ENCODE assay signal across 11 cellular contexts in the genomic region with DNA sequence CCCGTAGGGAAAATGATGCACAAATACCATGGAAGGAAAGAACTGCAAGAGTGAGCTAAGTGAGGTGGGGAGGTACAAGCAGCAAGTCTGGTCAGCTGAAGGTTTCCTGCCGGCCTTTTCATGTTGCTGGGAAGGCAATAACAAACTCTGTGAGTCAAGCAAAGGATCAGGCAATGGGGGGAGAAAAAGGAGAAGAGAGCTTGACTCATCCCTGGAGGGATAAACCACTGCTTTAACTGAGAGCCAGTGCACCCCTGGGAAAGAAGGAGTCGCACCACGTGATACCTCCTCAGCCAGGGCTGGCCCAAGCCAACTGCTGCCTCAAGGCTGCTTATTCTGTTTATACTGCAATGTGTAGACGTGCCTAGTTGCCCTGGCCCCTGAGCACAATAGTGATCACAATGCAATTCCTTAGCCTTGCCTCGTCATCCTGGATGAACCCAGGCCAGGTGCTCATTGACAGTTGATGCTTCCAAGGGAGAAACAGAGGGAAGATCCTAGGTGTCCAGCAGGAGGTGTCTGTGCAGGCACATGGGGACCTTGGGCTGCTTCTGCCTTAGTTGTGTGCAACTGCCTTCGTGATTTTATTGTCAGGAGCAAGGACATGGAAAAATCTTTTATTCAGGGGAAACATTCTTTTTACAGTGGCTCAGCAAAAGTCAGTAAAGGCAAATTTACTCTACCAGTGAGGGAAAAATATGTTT.
DNase-seq lines count a peak whose midpoint lies in the region; ATAC-seq and TF ChIP-seq lines count a peak whose summit lies in the region.
"Had no signal": no experiment of that assay in that cellular context is flagged by ENCODE, and none has a peak within 500 bp of the region (broad histone marks: within the 10 kb centered on the region; RNA-seq: fewer than 3 reads in every experiment).

No MANE protein-coding gene starts in this region.

- H3K4me3 ChIP-seq in BLaER1 = no peak overlapping the region
- no peak overlapping the region for H3K4me3 ChIP-seq in NB4 (ENCODE audit: low read depth, low read length)

- no peak overlapping the region for H3K9ac ChIP-seq in BLaER1

- peak overlapping the region; percentile 36 for H3K4me2 ChIP-seq in BLaER1

- H3K4me3 Mint-ChIP-seq in activated CD8-positive, alpha-beta T cell treated with anti-CD3 and anti-CD28 coated beads for 36 hours = no peak overlapping the region

- intact Hi-C loops in activated CD8-positive, alpha-beta T cell treated with anti-CD3 and anti-CD28 coated beads for 36 hours (cut with micrococcal nuclease) = no loop called here

- no peak for TF ChIP-seq CTCF in NB4 (IDR thresholded peaks at IDR 0.05; ENCODE audit: low read depth, low read length)
- no peak for TF ChIP-seq CTCF in activated CD8-positive, alpha-beta T cell treated with anti-CD3 and anti-CD28 coated beads for 36 hours (IDR thresholded peaks at IDR 0.05)

- H3K36me3 ChIP-seq in BLaER1 = no peaks in the 10 kb centered on the region
- H3K36me3 ChIP-seq: WERI-Rb-1 had no signal

- TF ChIP-seq POLR2A in NB4 (IDR thresholded peaks at IDR 0.05; ENCODE audit: extremely low read depth, insufficient read length) = no peak

- ATAC-seq in GM21576 (IDR thresholded peaks at IDR 0.05; ENCODE audit: unreplicated experiment) = no peak
- no peak for ATAC-seq in activated CD8-positive, alpha-beta T cell treated with anti-CD3 and anti-CD28 coated beads for 36 hours

- H3K9me3 ChIP-seq in BLaER1 = peaks cover 21% of the 10 kb centered on the region

- no peaks in the 10 kb centered on the region for H3K9me3 Mint-ChIP-seq in activated CD8-positive, alpha-beta T cell treated with anti-CD3 and anti-CD28 coated beads for 36 hours

- CTCF ChIA-PET in activated CD8-positive, alpha-beta T cell treated with anti-CD3 and anti-CD28 coated beads for 36 hours (lab: Charles Lee) = no interaction called here

- DNase-seq in NB4 (ENCODE audit: low read depth) (peak; percentile 18), fibroblast of gingiva (ENCODE audit: low read depth) (peak; percentile 75), non-pigmented ciliary epithelial cell (ENCODE audit: low read depth) (peak; percentile 85)
- DNase-seq in activated CD4-positive, CD25-positive, alpha-beta regulatory T cell (lab: John Stamatoyannopoulos, UW) = no peak
- no peak for DNase-seq in activated CD8-positive, alpha-beta T cell treated with anti-CD3 and anti-CD28 coated beads for 36 hours
- DNase-seq in activated CD4-positive, alpha-beta T cell treated with anti-CD3 and anti-CD28 coated beads for 4 hours = no peak
- DNase-seq: hippocampal formation, NCI-H2081, WERI-Rb-1 had no signal

- no peaks in the 10 kb centered on the region for H4K20me1 ChIP-seq in BLaER1

- no peak overlapping the region for H3K27ac ChIP-seq in BLaER1
- H3K27ac ChIP-seq: WERI-Rb-1 had no signal

- no peak overlapping the region for H3K27ac Mint-ChIP-seq in activated CD8-positive, alpha-beta T cell treated with anti-CD3 and anti-CD28 coated beads for 36 hours

- H3K36me3 Mint-ChIP-seq in activated CD8-positive, alpha-beta T cell treated with anti-CD3 and anti-CD28 coated beads for 36 hours (ENCODE audit: low read depth) = no peaks in the 10 kb centered on the region

- peaks cover 13% of the 10 kb centered on the region for H3K4me1 ChIP-seq in BLaER1

- peaks cover 8% of the 10 kb centered on the region for H3K27me3 Mint-ChIP-seq in activated CD8-positive, alpha-beta T cell treated with anti-CD3 and anti-CD28 coated beads for 36 hours

- POLR2A ChIA-PET in activated CD8-positive, alpha-beta T cell treated with anti-CD3 and anti-CD28 coated beads for 36 hours (lab: Charles Lee) = no interaction called here

- no peaks in the 10 kb centered on the region for H3K27me3 ChIP-seq in BLaER1

- no peaks in the 10 kb centered on the region for H3K4me1 Mint-ChIP-seq in activated CD8-positive, alpha-beta T cell treated with anti-CD3 and anti-CD28 coated beads for 36 hours (ENCODE audit: low read depth)

Comparison
In these comparisons a context has a peak if more than half of its experiments do, and no peak if none do; other contexts are left out.
1. DNase-seq: peak in NB4 (single experiment), fibroblast of gingiva (single experiment) and non-pigmented ciliary epithelial cell (single experiment); none in activated CD4-positive, CD25-positive, alpha-beta regulatory T cell (0 of 4), activated CD8-positive, alpha-beta T cell treated with anti-CD3 and anti-CD28 coated beads for 36 hours (single experiment) and activated CD4-positive, alpha-beta T cell treated with anti-CD3 and anti-CD28 coated beads for 4 hours (0 of 2).